ENCODE assay signal across 8 cellular contexts in genomic region chr1:234975122-234975940, GRCh38.
DNase-seq lines count a peak whose midpoint lies in the region; TF ChIP-seq lines count a peak whose summit lies in the region.

No MANE protein-coding gene starts in this region.

- CTCF ChIA-PET in AG04449 (lab: Yijun Ruan, JAX): interaction anchor here (1.1 to 3.2 kb wide), 3 partner anchors 108 to 252 kb away, joined by 3 to 11 read pairs (median 3); no protein-coding TSS in a partner anchor

- POLR2A ChIA-PET in AG04449 (lab: Yijun Ruan, JAX): interaction anchor here (0.7 to 1.5 kb wide), 4 partner anchors 13 to 366 kb away, joined by 3 to 4 read pairs (median 3); no protein-coding TSS in a partner anchor

- H3K27me3 ChIP-seq in HL-60 (ENCODE audit: insufficient read depth, poor library complexity, severe bottlenecking): no peaks in the 10 kb centered on the region

- in situ Hi-C loops in SK-MEL-5 (cut with HindIII; ENCODE audit: low pct_unique_long_range_greater_than_20kb, low sequenced_read_pairs): no loop called here

- peak overlapping the region; percentile 99 for H3K27ac ChIP-seq in HL-60 (replicated peaks)

- H3K4me3 ChIP-seq in AG04449 (ENCODE audit: low read depth, low read length) (no peak overlapping the region), HL-60 (replicated peaks; ENCODE audit: insufficient read depth, low read length) (no peak overlapping the region), skeletal muscle cell (ENCODE audit: low read depth, low read length) (no peak overlapping the region)

- no peak for TF ChIP-seq CTCF in AG04449 (IDR thresholded peaks at IDR 0.05; ENCODE audit: insufficient read depth, low read length, missing control alignments)
- no peak for TF ChIP-seq CTCF in HL-60 (IDR thresholded peaks at IDR 0.05; ENCODE audit: insufficient read depth, low read length)

- DNase-seq in AG04449 (ENCODE audit: low read depth, low spot score): peak; percentile 70
- peak; percentile 80 to 91 for DNase-seq in HL-60 (ENCODE audit: low read depth in 1 of 2, low spot score in 1 of 2)
- peak; percentile 21 for DNase-seq in SK-MEL-5 (ENCODE audit: low read depth, low spot score)
- DNase-seq in fibroblast of gingiva (ENCODE audit: low read depth): peak; percentile 92
- peak; percentile 89 for DNase-seq in skeletal muscle cell (ENCODE audit: low read depth)
- no peak for DNase-seq in GOT3 (lab: John Stamatoyannopoulos, UW)
- no peak for DNase-seq in Ammon's horn (ENCODE audit: low spot score)
- no peak for DNase-seq in DMS 273 treated with DMSO at 0.1 percent for 48 hours (lab: John Stamatoyannopoulos, UW)

Comparison
In these comparisons a context has a peak if more than half of its experiments do, and no peak if none do; other contexts are left out.
1. DNase-seq: peak in AG04449 (single experiment), HL-60 (2 of 2), SK-MEL-5 (single experiment), fibroblast of gingiva (single experiment) and skeletal muscle cell (single experiment); none in GOT3 (single experiment), Ammon's horn (single experiment) and DMS 273 treated with DMSO at 0.1 percent for 48 hours (single experiment).